In genomic region chr9:37465249-37466036, GRCh38 we compare ENCODE assay signal across 8 cellular contexts. TPM values are rescaled to one million over a fixed set of nuclear protein-coding genes. Genes with fewer than 3 reads are reported as not detected.
A peak's percentile ranks its signal among the peaks of the same experiment; 100 is the strongest.
DNase-seq lines count a peak whose midpoint lies in the region; ATAC-seq, FAIRE-seq and TF ChIP-seq lines count a peak whose summit lies in the region.

TSS of gene ZBTB5 (minus strand) at chr9:37465450. CDS start at chr9:37442551, 22,899 bp downstream.

- peak within 1 kb of the TSS; percentile 78 for H2BK5ac ChIP-seq in IMR-90 (ENCODE audit: low read depth, low read length, poor library complexity, severe bottlenecking)

- 0% methylated on average over 10 of the region's 52 CpGs; no CpG with 5 or more reads in 1 of the 2 experiments for WGBS in IMR-90 (ENCODE audit: extremely low coverage in 2 of 2, insufficient read length in 1 of 2), 2 experiments

- H3K9ac ChIP-seq in IMR-90 (ENCODE audit: low read depth, low read length) = peak within 1 kb of the TSS; percentile 92

- H3K4me1 ChIP-seq in IMR-90 (ENCODE audit: control insufficient read depth, insufficient read depth, low read length) = no peaks in the 10 kb centered on the region; the same call in none of the 2 replicates
- peaks cover 14% of the 10 kb centered on the region for H3K4me1 ChIP-seq in mucosa of descending colon (ENCODE audit: low read depth)

- H3K36me3 ChIP-seq in IMR-90 (ENCODE audit: control insufficient read depth, insufficient read depth, low read length) = no peaks in the 10 kb centered on the region
- H3K36me3 ChIP-seq in mucosa of descending colon (ENCODE audit: low read depth) = peaks cover 3% of the 10 kb centered on the region

- H3K9me3 ChIP-seq in IMR-90 (ENCODE audit: control insufficient read depth, insufficient read depth, low read length) = no peaks in the 10 kb centered on the region
- no peaks in the 10 kb centered on the region for H3K9me3 ChIP-seq in mucosa of descending colon

- H3K27me3 ChIP-seq in IMR-90 (ENCODE audit: control insufficient read depth, insufficient read depth, low read length) = no peaks in the 10 kb centered on the region

- peak within 1 kb of the TSS; percentile 80 for H3K4me2 ChIP-seq in IMR-90 (ENCODE audit: low read depth, low read length)

- peak within 1 kb of the TSS; percentile 87 for H4K91ac ChIP-seq in IMR-90 (ENCODE audit: insufficient read depth, low read depth, low read length)

- in situ Hi-C loops in IMR-90 (cut with MboI; ENCODE audit: low sequenced_read_pairs) = no loop called here

- peak within 1 kb of the TSS; percentile 87 for H3K23ac ChIP-seq in IMR-90 (ENCODE audit: low read depth, low read length)

- H3K14ac ChIP-seq in IMR-90 (replicated peaks; ENCODE audit: low read depth, low read length) = peak within 1 kb of the TSS; percentile 90

- H2BK20ac ChIP-seq in IMR-90 (ENCODE audit: low read depth, low read length) = peak within 1 kb of the TSS; percentile 61; the same call in 1 of the 2 replicates

- H4K5ac ChIP-seq in IMR-90 (ENCODE audit: low read depth, low read length) = peak within 1 kb of the TSS; percentile 73

- H3K9me1 ChIP-seq in IMR-90 (ENCODE audit: insufficient read depth, low read length) = no peaks in the 10 kb centered on the region; the same call in 1 of the 2 replicates

- BruUV-seq in IMR-90 (replicated peaks; lab: Mats Ljungman, UMichigan) = no TSS peak

- peak within 1 kb of the TSS; percentile 25; the same call in 1 of the 2 replicates for H3K18ac ChIP-seq in IMR-90 (ENCODE audit: low read depth, low read length)

- no peak for TF ChIP-seq POLR2A in IMR-90 (IDR thresholded peaks at IDR 0.05; ENCODE audit: low read depth, low read length)

- intact Hi-C loops in IMR-90 (cut with micrococcal nuclease) = no loop called here
- intact Hi-C loops in mucosa of descending colon (cut with DNase I, micrococcal nuclease) = no loop called here

- no peak for TF ChIP-seq RAD21 in IMR-90 (IDR thresholded peaks at IDR 0.05; ENCODE audit: low read length)

- TF ChIP-seq CTCF in D721Med (IDR thresholded peaks at IDR 0.05; ENCODE audit: insufficient read depth, missing control alignments) (no peak), IMR-90 (conservative IDR thresholded peaks at IDR 0.05; ENCODE audit: low read depth, low read length) (no peak), mucosa of descending colon (IDR thresholded peaks at IDR 0.05) (no peak)

- H2AFZ ChIP-seq in IMR-90 (replicated peaks; ENCODE audit: low read length, poor library complexity) = peak within 1 kb of the TSS; percentile 97

- peak; percentile 16 for FAIRE-seq in D721Med (lab: Jason Lieb, UNC)

- ATAC-seq in GM21528 (IDR thresholded peaks at IDR 0.05; ENCODE audit: low FRiP score, unreplicated experiment) (peak; percentile 75), IMR-90 (ENCODE audit: low read depth) (peak; percentile 86), mucosa of descending colon (peak; percentile 88)

- H2AK5ac ChIP-seq in IMR-90 (ENCODE audit: low read depth, low read length) = peak within 1 kb of the TSS; percentile 76

- H3K4me3 ChIP-seq in IMR-90 (ENCODE audit: insufficient read depth, low read depth, low read length) (peak within 1 kb of the TSS; percentile 76), mucosa of descending colon (peak within 1 kb of the TSS; percentile 83)

- H3K56ac ChIP-seq in IMR-90 (ENCODE audit: extremely low read depth, insufficient read depth, low read length) = peak within 1 kb of the TSS; percentile 83

- peaks cover 7% of the 10 kb centered on the region; the same call in 1 of the 2 replicates for H4K20me1 ChIP-seq in IMR-90 (ENCODE audit: insufficient read depth, low read length)

- POLR2A ChIA-PET in IMR-90 (lab: Charles Lee; ENCODE audit: unreplicated experiment) = interaction anchor here (0.9 kb wide), 1 partner anchor 22 kb away, joined by 3 read pairs; no protein-coding TSS in a partner anchor

- peak within 1 kb of the TSS; percentile 97 for H3K4ac ChIP-seq in IMR-90 (ENCODE audit: low read depth, low read length)

- peak within 1 kb of the TSS; percentile 93 to 94 for H4K8ac ChIP-seq in IMR-90 (ENCODE audit: low read depth in 2 of 2, low read length in 2 of 2)

- peak; percentile 67 for DNase-seq in D721Med (ENCODE audit: insufficient read length, low spot score)
- DNase-seq in IMR-90 = peak; percentile 100
- DNase-seq in OCI-M1 (lab: John Stamatoyannopoulos, UW) = peak; percentile 100
- DNase-seq in activated T-cell treated with anti-CD3 and anti-CD28 coated beads for 4 hours = peak; percentile 98
- peak; percentile 98 for DNase-seq in epithelial cell of prostate (ENCODE audit: low read depth, low spot score)
- peak; percentile 97 to 99 (median 99) for DNase-seq in mucosa of descending colon
- DNase-seq in stimulated activated CD8-positive, alpha-beta memory T cell treated with anti-CD3 and anti-CD28 coated beads, Interleukin-4, amount 100 ng/mL, for 24 hours (ENCODE audit: low read depth) = peak; percentile 99

- H2AK9ac ChIP-seq in IMR-90 (replicated peaks; ENCODE audit: low read depth, low read length, poor library complexity) = peak within 1 kb of the TSS; percentile 87

- H3K27ac ChIP-seq in IMR-90 (ENCODE audit: insufficient read depth, low read length) (peak within 1 kb of the TSS; percentile 88), epithelial cell of prostate (peak within 1 kb of the TSS; percentile 92)

- peak within 1 kb of the TSS; percentile 58; the same call in 2 of the 3 replicates for H2BK15ac ChIP-seq in IMR-90 (ENCODE audit: low read depth, low read length)

- dilution Hi-C loops in IMR-90 (cut with HindIII; ENCODE audit: low sequenced_read_pairs, unreplicated experiment) = no loop called here

- peaks cover 0 to 36% of the 10 kb centered on the region in 2 experiments; a peak in 2 of 4 replicates for H3K79me1 ChIP-seq in IMR-90 (ENCODE audit: low read depth in 1 of 2, low read length in 2 of 2)

- peak within 1 kb of the TSS; percentile 79 for H2BK120ac ChIP-seq in IMR-90 (ENCODE audit: low read depth, low read length)

- CTCF ChIA-PET in IMR-90 (lab: Yijun Ruan, JAX) = interaction anchor here (0.6 kb wide), 1 partner anchor 32 kb away, joined by 3 read pairs; no protein-coding TSS in a partner anchor

TF ChIP-seq in IMR-90, 13 proteins besides CTCF, POLR2A, EP300 and RAD21:
- peak; percentile 33; the same call in 1 of the 2 replicates for TF ChIP-seq FOS (IDR thresholded peaks at IDR 0.05; ENCODE audit: low read depth, low read length)
- TF ChIP-seq RFX5 (IDR thresholded peaks at IDR 0.05; ENCODE audit: low read depth, low read length) = 0 out of 2 replicates have a peak, but pooled peaks have one; percentile 2
- peak; percentile 83 for TF ChIP-seq MXI1 (IDR thresholded peaks at IDR 0.05; ENCODE audit: borderline replicate concordance, low read depth, low read length)
- peak; percentile 78; the same call in 1 of the 2 replicates for TF ChIP-seq MAZ (IDR thresholded peaks at IDR 0.05; ENCODE audit: borderline replicate concordance, low read depth, low read length)
- no peak for TF ChIP-seq SMC3 (IDR thresholded peaks at IDR 0.05; ENCODE audit: low read depth, low read length)
- no peak for TF ChIP-seq MAFK (IDR thresholded peaks at IDR 0.05; ENCODE audit: low read depth, low read length)
- TF ChIP-seq CEBPB (IDR thresholded peaks at IDR 0.05; ENCODE audit: low read depth, low read length) = peak; percentile 58
- TF ChIP-seq ELK1 (IDR thresholded peaks at IDR 0.05; ENCODE audit: borderline replicate concordance, low read depth, low read length) = no peak
- peak; percentile 70 for TF ChIP-seq USF2 (IDR thresholded peaks at IDR 0.05; ENCODE audit: low read depth, low read length)
TF ChIP-seq in IMR-90: peak in this region for 6.

RNA-seq across cellular contexts. Expression of gene ZBTB5, which starts in this region (rescaled TPM):
- total RNA-seq in IMR-90 (2012; rRNA removed) = 9.1 and 10.8 TPM in 2 replicates
- 5.8 and 6.3 TPM in 2 replicates for polyA plus RNA-seq in IMR-90 (2012; rRNA removed)
- 2.6 and 3.2 TPM in 2 replicates for polyA plus RNA-seq in IMR-90 (2012; cell fraction: cytosol; rRNA removed)
- polyA plus RNA-seq in IMR-90 (2012; cell fraction: nucleus; rRNA removed; ENCODE audit: low replicate concordance) = 7.5 and 15.3 TPM in 2 replicates
- total RNA-seq in mucosa of descending colon = 10 to 100 TPM in 1 of 3 donors, 1 to 10 TPM in 2; 7.8 to 11.9 (median 9.5) TPM

Comparison
In these comparisons a context has a peak if more than half of its experiments do, and no peak if none do; other contexts are left out.
1. Peak in every context shown above with its lines: DNase-seq, ATAC-seq, H3K4me3 ChIP-seq and H3K27ac ChIP-seq.